15 cellular contexts compared by ENCODE assay signal in genomic region chr17:9363440-9364350, GRCh38.
A peak's percentile ranks its signal among the peaks of the same experiment; 100 is the strongest.
DNase-seq lines count a peak whose midpoint lies in the region; ATAC-seq, FAIRE-seq and TF ChIP-seq lines count a peak whose summit lies in the region.
"Had no signal": no experiment of that assay in that cellular context is flagged by ENCODE, and none has a peak within 500 bp of the region (broad histone marks: within the 10 kb centered on the region; RNA-seq: fewer than 3 reads in every experiment).

No MANE protein-coding gene starts in this region.

- ATAC-seq in stimulated activated effector memory CD8-positive, alpha-beta T cell treated with anti-CD3 and anti-CD28 coated beads, Interleukin-12 subunit alpha, Interleukin-12 subunit beta, amount 100 ng/mL, for 72 hours, result peak; percentile 89
- no peak for ATAC-seq in HG02678 (IDR thresholded peaks at IDR 0.05; ENCODE audit: unreplicated experiment)
- no peak for ATAC-seq in GM18517 (IDR thresholded peaks at IDR 0.05; ENCODE audit: unreplicated experiment)
- ATAC-seq in left colon, result no peak
- ATAC-seq: left lung, T-cell had no signal

- WGBS in H1 (ENCODE audit: extremely low coverage in 1 of 2, insufficient coverage in 1 of 2, insufficient read length in 1 of 2, insufficient replicate concordance in 2 of 2, low coverage in 1 of 2, low lambda C conversion rate in 2 of 2, missing lambda C conversion rate in 1 of 2), 2 experiments, result 93% methylated on average over 13 of the region's 13 CpGs; no CpG with 5 or more reads in 1 of the 2 experiments

- H3K27ac Mint-ChIP-seq in MCF 10A (ENCODE audit: low read depth, unreplicated experiment), result no peak overlapping the region
- no peak overlapping the region for H3K27ac Mint-ChIP-seq in stimulated activated effector memory CD8-positive, alpha-beta T cell treated with anti-CD3 and anti-CD28 coated beads, Interleukin-12 subunit alpha, Interleukin-12 subunit beta, amount 100 ng/mL, for 72 hours
- H3K27ac Mint-ChIP-seq: activated naive CD8-positive, alpha-beta T cell; T-cell had no signal

- H3K18ac ChIP-seq in H1 (ENCODE audit: extremely low read depth, low read length), result no peak overlapping the region

- CTCF ChIA-PET in MCF 10A (lab: Yijun Ruan, JAX) (interaction anchor here (1.3 kb wide), 1 partner anchor 365 kb away, joined by 4 read pairs; no protein-coding TSS in a partner anchor), H1 (lab: Charles Lee; ENCODE audit: partially characterized antibody) (interaction anchor here (0.6 to 2.1 kb wide), 5 partner anchors 14 to 202 kb away, joined by 3 to 5 read pairs (median 3); no protein-coding TSS in a partner anchor)

- H2BK120ac ChIP-seq in H1 (replicated peaks; ENCODE audit: low read depth, low read length), result no peak overlapping the region

- no peaks in the 10 kb centered on the region for H3K79me2 ChIP-seq in H1 (ENCODE audit: control insufficient read depth in 1 of 2, insufficient read depth in 2 of 2, low read length in 2 of 2)

- TF ChIP-seq POLR2A in breast epithelium (IDR thresholded peaks at IDR 0.05) (no peak), H1 (IDR thresholded peaks at IDR 0.05; ENCODE audit: control extremely low read depth in 1 of 2, low read depth in 2 of 2, low read length in 2 of 2) (no peak)

- H4K20me1 ChIP-seq in H1 (replicated peaks in 1 of 2; ENCODE audit: control insufficient read depth in 1 of 2, insufficient read depth in 2 of 2, low read length in 2 of 2), result no peaks in the 10 kb centered on the region

- no peak overlapping the region for H2AK5ac ChIP-seq in H1 (ENCODE audit: low read depth, low read length)

- H3K9me3 ChIP-seq in breast epithelium (no peaks in the 10 kb centered on the region), H1 (ENCODE audit: insufficient read depth in 2 of 2, low read depth in 1 of 2, low read length in 1 of 2) (no peaks in the 10 kb centered on the region)
- H3K9me3 ChIP-seq: left lung had no signal

- H3K79me1 ChIP-seq in H1 (ENCODE audit: low read depth, low read length), result no peaks in the 10 kb centered on the region

- no TSS peak for BruUV-seq in MCF 10A (replicated peaks; lab: Mats Ljungman, UMichigan)

- POLR2A ChIA-PET in MCF 10A (lab: Yijun Ruan, JAX), result interaction anchor here (0.7 kb wide), 2 partner anchors 26 to 410 kb away, joined by 3 to 4 read pairs; no protein-coding TSS in a partner anchor
- POLR2A ChIA-PET in H1 (lab: Charles Lee; ENCODE audit: partially characterized antibody), result no interaction called here

- H3K27ac ChIP-seq in breast epithelium (no peak overlapping the region), H1 (ENCODE audit: low read depth, low read length) (no peak overlapping the region)
- H3K27ac ChIP-seq: left lung had no signal

- no peak overlapping the region for H3K4me2 ChIP-seq in H1 (ENCODE audit: insufficient read depth in 1 of 2, low read depth in 2 of 2, low read length in 2 of 2)

- peaks cover 32% of the 10 kb centered on the region for H3K4me1 Mint-ChIP-seq in MCF 10A (ENCODE audit: insufficient read depth, unreplicated experiment)
- peaks cover 22% of the 10 kb centered on the region for H3K4me1 Mint-ChIP-seq in stimulated activated effector memory CD8-positive, alpha-beta T cell treated with anti-CD3 and anti-CD28 coated beads, Interleukin-12 subunit alpha, Interleukin-12 subunit beta, amount 100 ng/mL, for 72 hours

- no peak overlapping the region for H2BK20ac ChIP-seq in H1 (ENCODE audit: low read length)

- TF ChIP-seq RAD21 in H1 (IDR thresholded peaks at IDR 0.05 in 1 of 2, conservative IDR thresholded peaks at IDR 0.05 in 1 of 2; ENCODE audit: low read depth in 2 of 2, low read length in 2 of 2), result no peak

- H3K27me3 ChIP-seq in breast epithelium (no peaks in the 10 kb centered on the region), H1 (replicated peaks in 1 of 4; ENCODE audit: control insufficient read depth in 3 of 4, extremely low read depth in 1 of 4, insufficient read depth in 3 of 4, low read length in 3 of 4) (no peaks in the 10 kb centered on the region)
- H3K27me3 ChIP-seq: left lung had no signal

- H3K23me2 ChIP-seq in H1 (ENCODE audit: low read depth, low read length), result no peaks in the 10 kb centered on the region

- H3K36me3 Mint-ChIP-seq in MCF 10A (ENCODE audit: insufficient read depth, unreplicated experiment), result peaks cover 2% of the 10 kb centered on the region
- H3K36me3 Mint-ChIP-seq in stimulated activated effector memory CD8-positive, alpha-beta T cell treated with anti-CD3 and anti-CD28 coated beads, Interleukin-12 subunit alpha, Interleukin-12 subunit beta, amount 100 ng/mL, for 72 hours, result no peaks in the 10 kb centered on the region

- no peak overlapping the region for H4K8ac ChIP-seq in H1 (ENCODE audit: extremely low read depth, insufficient read depth, low read length)

- H3K23ac ChIP-seq in H1 (ENCODE audit: insufficient read length), result no peak overlapping the region

- intact Hi-C loops in MCF 10A (cut with micrococcal nuclease) (no loop called here), breast epithelium (cut with DNase I; ENCODE audit: low total_unique reads) (no loop called here), left colon (cut with DNase I, micrococcal nuclease) (no loop called here)

- no peak overlapping the region for H3K4ac ChIP-seq in H1 (replicated peaks; ENCODE audit: insufficient read length, low read depth, low read length)

- H2BK5ac ChIP-seq in H1 (ENCODE audit: low read depth, low read length), result no peak overlapping the region

- DNase-seq in MCF 10A (ENCODE audit: unreplicated experiment) (peak; percentile 39), breast epithelium (ENCODE audit: low spot score in 2 of 2) (no peak), NCI-H69 (lab: John Stamatoyannopoulos, UW) (peak; percentile 34), H1 (ENCODE audit: low read depth in 1 of 2, low spot score in 2 of 2) (no peak), left colon (no peak)
- DNase-seq in stimulated activated effector memory CD8-positive, alpha-beta T cell treated with anti-CD3 and anti-CD28 coated beads, Interleukin-12 subunit alpha, Interleukin-12 subunit beta, amount 100 ng/mL, for 72 hours (ENCODE audit: low spot score in 2 of 2), result no peak
- DNase-seq: activated CD4-positive, alpha-beta T cell treated with anti-CD3 and anti-CD28 coated beads, Interleukin-2, amount 50 U/mL, for 4 hours; dermis blood vessel endothelial cell; left lung; small intestine; T-cell had no signal

- H3K27me3 Mint-ChIP-seq in MCF 10A (ENCODE audit: insufficient read depth, unreplicated experiment), result no peaks in the 10 kb centered on the region
- H3K27me3 Mint-ChIP-seq: activated naive CD8-positive, alpha-beta T cell; T-cell had no signal

- no peak for TF ChIP-seq EP300 in H1 (IDR thresholded peaks at IDR 0.05; ENCODE audit: borderline replicate concordance in 1 of 2, low read depth in 2 of 2, low read length in 2 of 2)

- H3K56ac ChIP-seq in H1 (replicated peaks; ENCODE audit: insufficient read length, low read depth, low read length), result no peak overlapping the region

- H3K36me3 ChIP-seq in breast epithelium (no peaks in the 10 kb centered on the region), H1 (ENCODE audit: control insufficient read depth in 2 of 4, insufficient read depth in 4 of 4, low read length in 3 of 4) (no peaks in the 10 kb centered on the region)
- H3K36me3 ChIP-seq: left lung had no signal

- peaks cover 0 to 5% of the 10 kb centered on the region in 2 donors for H3K4me1 ChIP-seq in breast epithelium
- no peaks in the 10 kb centered on the region for H3K4me1 ChIP-seq in H1 (replicated peaks in 1 of 4; ENCODE audit: control insufficient read depth in 3 of 4, insufficient read depth in 4 of 4, low read length in 3 of 4)

- TF ChIP-seq CTCF in MCF 10A (IDR thresholded peaks at IDR 0.05; ENCODE audit: unreplicated experiment) (no peak), breast epithelium (IDR thresholded peaks at IDR 0.05) (no peak), H1 (IDR thresholded peaks at IDR 0.05; ENCODE audit: control extremely low read depth in 1 of 3, insufficient read depth in 1 of 3, low read depth in 1 of 3, low read length in 3 of 3) (no peak)

- H3K9ac ChIP-seq in H1 (replicated peaks in 1 of 4; ENCODE audit: extremely low read depth in 1 of 4, low read depth in 3 of 4, low read length in 3 of 4), result no peak overlapping the region

- H4K5ac ChIP-seq in H1 (ENCODE audit: insufficient read length, low read depth, low read length), result no peak overlapping the region

- no peak overlapping the region for H2BK12ac ChIP-seq in H1 (ENCODE audit: low read depth, low read length)

- H2AFZ ChIP-seq in H1 (ENCODE audit: low read length), result no peak overlapping the region

- no peaks in the 10 kb centered on the region for H3K9me3 Mint-ChIP-seq in MCF 10A (ENCODE audit: unreplicated experiment)
- H3K9me3 Mint-ChIP-seq in stimulated activated effector memory CD8-positive, alpha-beta T cell treated with anti-CD3 and anti-CD28 coated beads, Interleukin-12 subunit alpha, Interleukin-12 subunit beta, amount 100 ng/mL, for 72 hours, result no peaks in the 10 kb centered on the region
- H3K9me3 Mint-ChIP-seq: neural crest cell, T-cell had no signal

- H2BK15ac ChIP-seq in H1 (ENCODE audit: low read length), result 0 out of 2 replicates have a peak overlapping the region, but pooled peaks have one; percentile 61

- no peak overlapping the region for H3K4me3 Mint-ChIP-seq in MCF 10A (ENCODE audit: unreplicated experiment)
- no peak overlapping the region for H3K4me3 Mint-ChIP-seq in stimulated activated effector memory CD8-positive, alpha-beta T cell treated with anti-CD3 and anti-CD28 coated beads, Interleukin-12 subunit alpha, Interleukin-12 subunit beta, amount 100 ng/mL, for 72 hours
- H3K4me3 Mint-ChIP-seq: activated naive CD8-positive, alpha-beta T cell; neural crest cell; T-cell had no signal

- FAIRE-seq in H1 (lab: Jason Lieb, UNC), result no peak
- FAIRE-seq: small intestine had no signal

- H3K4me3 ChIP-seq in breast epithelium, result no peak overlapping the region
- H3K4me3 ChIP-seq in H1 (ENCODE audit: extremely low read depth in 1 of 4, insufficient read depth in 2 of 4, low read depth in 3 of 4, low read length in 4 of 4), result no peak overlapping the region
- H3K4me3 ChIP-seq: left lung had no signal

- H3K14ac ChIP-seq in H1 (ENCODE audit: insufficient read length), result no peak overlapping the region

- no peak overlapping the region for H4K91ac ChIP-seq in H1 (replicated peaks; ENCODE audit: insufficient read length, low read length)

TF ChIP-seq in H1, 55 proteins besides CTCF, POLR2A, EP300 and RAD21:
- TF ChIP-seq HDAC6 (IDR thresholded peaks at IDR 0.05; ENCODE audit: low read depth, low read length) (no peak), BACH1 (IDR thresholded peaks at IDR 0.05; ENCODE audit: low read length) (no peak), CBX5 (IDR thresholded peaks at IDR 0.05; ENCODE audit: low read depth, low read length) (no peak), SP2 (IDR thresholded peaks at IDR 0.05; ENCODE audit: low read length) (no peak), RNF2 (IDR thresholded peaks at IDR 0.05; ENCODE audit: borderline replicate concordance, low read depth, low read length, missing control alignments, poor library complexity, severe bottlenecking) (no peak), SIRT6 (IDR thresholded peaks at IDR 0.05; ENCODE audit: low read length) (no peak)

Comparison
In these comparisons a context has a peak if more than half of its experiments do, and no peak if none do; other contexts are left out.
1. DNase-seq: peak in MCF 10A (single experiment) and NCI-H69 (single experiment); none in breast epithelium (0 of 2), H1 (0 of 2), stimulated activated effector memory CD8-positive, alpha-beta T cell treated with anti-CD3 and anti-CD28 coated beads, Interleukin-12 subunit alpha, Interleukin-12 subunit beta, amount 100 ng/mL, for 72 hours (0 of 2) and left colon (0 of 2).